Comparison of ENCODE assay signal across 8 cellular contexts in the genomic region with DNA sequence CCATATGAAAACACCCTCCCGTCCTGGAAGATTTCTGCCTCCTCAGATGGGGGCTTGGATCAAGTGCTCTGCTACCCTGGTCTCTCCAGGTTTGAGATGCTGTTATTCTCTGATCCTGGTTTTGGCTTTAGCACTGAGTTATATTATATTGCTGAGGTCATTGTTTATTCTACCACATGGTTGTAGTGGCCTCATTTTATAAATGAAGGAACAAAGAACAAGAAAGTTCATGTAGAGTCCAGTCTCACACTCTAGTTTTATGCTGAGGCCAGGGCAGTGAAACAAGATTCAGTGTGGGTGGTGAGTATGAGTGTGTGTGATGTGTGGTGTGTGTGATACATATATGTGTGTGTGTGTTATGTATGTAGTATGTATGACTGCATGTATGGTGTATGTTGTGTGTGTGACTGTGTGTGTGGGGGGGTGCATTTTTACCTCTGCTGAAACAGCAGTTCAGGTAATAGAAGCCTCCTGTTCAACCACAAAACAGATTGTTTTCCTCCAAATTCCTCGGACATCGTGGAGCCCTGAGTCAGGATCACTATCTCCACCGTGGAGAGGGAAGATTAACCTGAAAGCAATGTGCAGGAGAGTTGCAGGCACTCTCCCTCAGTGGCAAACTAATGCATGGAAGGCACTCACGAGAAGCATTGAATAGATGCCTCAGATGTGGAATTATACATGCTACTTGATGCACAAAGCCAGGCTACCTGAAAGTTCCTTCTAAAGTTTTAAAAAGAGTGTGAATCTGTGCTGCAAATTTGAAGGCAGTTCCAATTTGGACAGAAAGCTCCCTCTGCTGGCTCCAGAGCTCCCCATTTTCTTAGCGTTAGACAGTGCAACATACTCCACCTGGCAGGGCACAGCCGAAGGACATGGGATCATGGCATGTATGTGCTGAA.
DNase-seq lines count a peak whose midpoint lies in the region; ATAC-seq and TF ChIP-seq lines count a peak whose summit lies in the region.

No MANE protein-coding gene starts in this region.

- no TSS peak for BruUV-seq in Caco-2 (replicated peaks; lab: Mats Ljungman, UMichigan)

- H3K4me1 ChIP-seq in Caco-2 (no peaks in the 10 kb centered on the region), lung (ENCODE audit: control insufficient read depth in 2 of 2, insufficient read depth in 2 of 2, low read length in 2 of 2) (peaks cover 0 to 11% of the 10 kb centered on the region in 2 donors)

- H3K4me3 Mint-ChIP-seq in Caco-2 (ENCODE audit: unreplicated experiment): no peak overlapping the region
- no peak overlapping the region for H3K4me3 Mint-ChIP-seq in activated CD4-positive, alpha-beta memory T cell treated with anti-CD3 and anti-CD28 coated beads, Interleukin-2, amount 10 ng/mL, durations not matched to agents 7 days and 5 days

- CTCF ChIA-PET in Caco-2 (lab: Charles Lee): interaction anchor here (0.6 to 2.0 kb wide), 6 partner anchors 45 to 891 kb away, joined by 3 to 14 read pairs (median 4); no protein-coding TSS in a partner anchor
- CTCF ChIA-PET in activated CD4-positive, alpha-beta memory T cell treated with anti-CD3 and anti-CD28 coated beads, Interleukin-2, amount 10 ng/mL, durations not matched to agents 7 days and 5 days (lab: Charles Lee): no interaction called here

- H3K4me1 Mint-ChIP-seq in Caco-2 (ENCODE audit: low read depth, unreplicated experiment): no peaks in the 10 kb centered on the region
- no peaks in the 10 kb centered on the region for H3K4me1 Mint-ChIP-seq in activated CD4-positive, alpha-beta memory T cell treated with anti-CD3 and anti-CD28 coated beads, Interleukin-2, amount 10 ng/mL, durations not matched to agents 7 days and 5 days

- DNase-seq in Caco-2: peak; percentile 34 to 41
- peak; percentile 25 for DNase-seq in LoVo (ENCODE audit: low spot score)
- peak; percentile 70 for DNase-seq in choroid plexus epithelial cell (ENCODE audit: low read depth)
- no peak for DNase-seq in lung (ENCODE audit: low spot score)
- no peak for DNase-seq in activated CD4-positive, alpha-beta memory T cell treated with anti-CD3 and anti-CD28 coated beads, Interleukin-2, amount 10 ng/mL, durations not matched to agents 7 days and 5 days
- no peak for DNase-seq in COR-L47 (lab: John Stamatoyannopoulos, UW)
- no peak for DNase-seq in SKM-1 (lab: John Stamatoyannopoulos, UW; ENCODE audit: unreplicated experiment)
- DNase-seq in stimulated activated naive CD8-positive, alpha-beta T cell treated with anti-CD3 and anti-CD28 coated beads, Interleukin-15, Interleukin-2, amounts not matched to agents 100 U/mL and 50 U/mL, for 24 hours: no peak

- peak; percentile 38 to 79 for TF ChIP-seq CTCF in Caco-2 (IDR thresholded peaks at IDR 0.05; ENCODE audit: insufficient read depth in 1 of 2, low read depth in 1 of 2, low read length in 1 of 2, severe bottlenecking in 1 of 2, unreplicated experiment in 1 of 2)
- TF ChIP-seq CTCF in choroid plexus epithelial cell (conservative IDR thresholded peaks at IDR 0.05; ENCODE audit: low read depth, low read length): peak; percentile 94
- no peak for TF ChIP-seq CTCF in lung (IDR thresholded peaks at IDR 0.05; ENCODE audit: control extremely low read depth, extremely low read depth)

- H3K27me3 Mint-ChIP-seq in Caco-2 (ENCODE audit: insufficient read depth, unreplicated experiment): peaks cover 19% of the 10 kb centered on the region
- peaks cover 1% of the 10 kb centered on the region for H3K27me3 Mint-ChIP-seq in activated CD4-positive, alpha-beta memory T cell treated with anti-CD3 and anti-CD28 coated beads, Interleukin-2, amount 10 ng/mL, durations not matched to agents 7 days and 5 days

- no peak overlapping the region for H3K4me3 ChIP-seq in Caco-2 (ENCODE audit: low read depth, low read length)
- no peak overlapping the region for H3K4me3 ChIP-seq in choroid plexus epithelial cell (ENCODE audit: low read depth, low read length)
- H3K4me3 ChIP-seq in lung: no peak overlapping the region

- no peak overlapping the region for H3K27ac Mint-ChIP-seq in Caco-2 (ENCODE audit: unreplicated experiment)
- no peak overlapping the region for H3K27ac Mint-ChIP-seq in activated CD4-positive, alpha-beta memory T cell treated with anti-CD3 and anti-CD28 coated beads, Interleukin-2, amount 10 ng/mL, durations not matched to agents 7 days and 5 days

- H3K36me3 ChIP-seq in Caco-2 (ENCODE audit: control insufficient read depth, insufficient read depth, low read length) (no peaks in the 10 kb centered on the region), lung (ENCODE audit: control insufficient read depth in 2 of 2, insufficient read depth in 2 of 2, low read length in 2 of 2) (no peaks in the 10 kb centered on the region)

- H3K27me3 ChIP-seq in Caco-2 (replicated peaks; ENCODE audit: control insufficient read depth, insufficient read depth, low read length): no peaks in the 10 kb centered on the region
- no peaks in the 10 kb centered on the region for H3K27me3 ChIP-seq in lung (ENCODE audit: control insufficient read depth, insufficient read depth)

- no peaks in the 10 kb centered on the region for H3K36me3 Mint-ChIP-seq in Caco-2 (ENCODE audit: insufficient read depth, unreplicated experiment)
- no peaks in the 10 kb centered on the region for H3K36me3 Mint-ChIP-seq in activated CD4-positive, alpha-beta memory T cell treated with anti-CD3 and anti-CD28 coated beads, Interleukin-2, amount 10 ng/mL, durations not matched to agents 7 days and 5 days (ENCODE audit: low read depth)

- 34 to 49% methylated on average over 7 of the region's 7 CpGs for WGBS in lung, 2 donors

- H3K9me3 Mint-ChIP-seq in Caco-2 (ENCODE audit: unreplicated experiment): no peaks in the 10 kb centered on the region
- H3K9me3 Mint-ChIP-seq in activated CD4-positive, alpha-beta memory T cell treated with anti-CD3 and anti-CD28 coated beads, Interleukin-2, amount 10 ng/mL, durations not matched to agents 7 days and 5 days: no peaks in the 10 kb centered on the region

- no peak overlapping the region for H3K27ac ChIP-seq in lung (ENCODE audit: low read depth in 1 of 2, low read length in 1 of 2)

- H3K9me3 ChIP-seq in Caco-2 (no peaks in the 10 kb centered on the region), lung (ENCODE audit: control insufficient read depth in 2 of 2, insufficient read depth in 1 of 2, low read length in 1 of 2) (no peaks in the 10 kb centered on the region)

- intact Hi-C loops in Caco-2 (cut with micrococcal nuclease; ENCODE audit: unreplicated experiment): loop anchor here (1.0 to 5.0 kb wide), 2 partner anchors 854 to 891 kb away; no protein-coding TSS in a partner anchor

- peak; percentile 59 for ATAC-seq in lung (ENCODE audit: insufficient read depth, low FRiP score)
- no peak for ATAC-seq in stimulated activated naive CD8-positive, alpha-beta T cell treated with anti-CD3 and anti-CD28 coated beads, Interleukin-15, Interleukin-2, amounts not matched to agents 100 U/mL and 50 U/mL, for 24 hours

- POLR2A ChIA-PET in Caco-2 (lab: Charles Lee): no interaction called here
- POLR2A ChIA-PET in activated CD4-positive, alpha-beta memory T cell treated with anti-CD3 and anti-CD28 coated beads, Interleukin-2, amount 10 ng/mL, durations not matched to agents 7 days and 5 days (lab: Charles Lee): no interaction called here

Comparison
In these comparisons a context has a peak if more than half of its experiments do, and no peak if none do; other contexts are left out.
1. DNase-seq: peak in Caco-2 (2 of 2), LoVo (single experiment) and choroid plexus epithelial cell (single experiment); none in lung (single experiment), activated CD4-positive, alpha-beta memory T cell treated with anti-CD3 and anti-CD28 coated beads, Interleukin-2, amount 10 ng/mL, durations not matched to agents 7 days and 5 days (single experiment), COR-L47 (single experiment), SKM-1 (single experiment) and stimulated activated naive CD8-positive, alpha-beta T cell treated with anti-CD3 and anti-CD28 coated beads, Interleukin-15, Interleukin-2, amounts not matched to agents 100 U/mL and 50 U/mL, for 24 hours (single experiment).